Comparison of ENCODE assay signal across 9 cellular contexts in genomic region chr7:21941570-21942224, GRCh38. TPM values are rescaled to one million over a fixed set of nuclear protein-coding genes. Genes with fewer than 3 reads are reported as not detected.
DNase-seq lines count a peak whose midpoint lies in the region; ATAC-seq and TF ChIP-seq lines count a peak whose summit lies in the region.
"Had no signal": no experiment of that assay in that cellular context is flagged by ENCODE, and none has a peak within 500 bp of the region (broad histone marks: within the 10 kb centered on the region; RNA-seq: fewer than 3 reads in every experiment).

No MANE protein-coding gene starts in this region.

- peak overlapping the region; percentile 84 for H4K8ac ChIP-seq in mesenchymal stem cell (ENCODE audit: low read length)

- no peak overlapping the region for H3K23ac ChIP-seq in mesenchymal stem cell (ENCODE audit: low read length in 2 of 2)

- H3K27ac ChIP-seq in mesenchymal stem cell (ENCODE audit: low read length, poor library complexity, severe bottlenecking) (no peak overlapping the region), substantia nigra (ENCODE audit: low read depth, low read length, poor library complexity, severe bottlenecking) (no peak overlapping the region), prostate gland (no peak overlapping the region)
- H3K27ac ChIP-seq: parathyroid adenoma had no signal

- peaks cover 13% of the 10 kb centered on the region for H3K79me1 ChIP-seq in mesenchymal stem cell (replicated peaks; ENCODE audit: low read length, poor library complexity, severe bottlenecking)

- H3K14ac ChIP-seq in mesenchymal stem cell (ENCODE audit: low read length in 2 of 2): no peak overlapping the region

- H3K36me3 ChIP-seq in mesenchymal stem cell (ENCODE audit: control insufficient read depth in 1 of 2, insufficient read depth in 2 of 2, low read depth in 1 of 2, low read length in 2 of 2) (no peaks in the 10 kb centered on the region), prostate gland (no peaks in the 10 kb centered on the region)

- H3K27me3 ChIP-seq in mesenchymal stem cell (ENCODE audit: control insufficient read depth in 1 of 2, insufficient read depth in 1 of 2, low read length in 2 of 2) (no peaks in the 10 kb centered on the region), prostate gland (replicated peaks; ENCODE audit: insufficient read depth) (peaks cover 2% of the 10 kb centered on the region)

- DNase-seq in GM04503 (ENCODE audit: low read depth) (peak; percentile 11), SKM-1 treated with dmso at 0.1 percent for 144 hours (lab: John Stamatoyannopoulos, UW; ENCODE audit: unreplicated experiment) (peak; percentile 75), mesenchymal stem cell (peak; percentile 51), NCI-H1105 (lab: John Stamatoyannopoulos, UW) (no peak), substantia nigra (lab: John Stamatoyannopoulos, UW) (no peak), prostate gland (ENCODE audit: low spot score) (no peak)
- no peak for DNase-seq in activated CD4-positive, CD25-positive, alpha-beta regulatory T cell (lab: John Stamatoyannopoulos, UW)

- no peak overlapping the region for H2AFZ ChIP-seq in mesenchymal stem cell (ENCODE audit: low read depth, low read length)
- H2AFZ ChIP-seq: parathyroid adenoma had no signal

- no peak overlapping the region for H2BK120ac ChIP-seq in mesenchymal stem cell (ENCODE audit: low read depth, low read length)

- H2AK5ac ChIP-seq in mesenchymal stem cell (ENCODE audit: low read length, severe bottlenecking): no peak overlapping the region

- intact Hi-C loops in prostate gland (cut with DNase I): no loop called here

- TF ChIP-seq CTCF in prostate gland (IDR thresholded peaks at IDR 0.05): no peak

- H3K4me2 ChIP-seq in mesenchymal stem cell (ENCODE audit: low read length, poor library complexity, severe bottlenecking): no peak overlapping the region

- no peak overlapping the region for H4K91ac ChIP-seq in mesenchymal stem cell (ENCODE audit: low read length)

- no peak for TF ChIP-seq POLR2A in prostate gland (IDR thresholded peaks at IDR 0.05)

- H3K18ac ChIP-seq in mesenchymal stem cell (ENCODE audit: low read depth in 1 of 2, low read length in 2 of 2): no peak overlapping the region

- peak overlapping the region in 1 of 2 experiments; percentile 29 for H2BK12ac ChIP-seq in mesenchymal stem cell (ENCODE audit: low read length in 2 of 2)

- peak; percentile 14 for ATAC-seq in HG02678 (IDR thresholded peaks at IDR 0.05; ENCODE audit: unreplicated experiment)

- H2BK15ac ChIP-seq in mesenchymal stem cell (ENCODE audit: low read depth, poor library complexity, severe bottlenecking): no peak overlapping the region

- H3K4me3 ChIP-seq in mesenchymal stem cell (ENCODE audit: insufficient read depth in 1 of 2, low read depth in 1 of 2, low read length in 2 of 2): no peak overlapping the region
- no peak overlapping the region for H3K4me3 ChIP-seq in prostate gland

- H3K9me3 ChIP-seq in mesenchymal stem cell (ENCODE audit: control insufficient read depth, low read length) (peaks cover 1% of the 10 kb centered on the region), prostate gland (no peaks in the 10 kb centered on the region)

- WGBS in mesenchymal stem cell: 39% methylated on average over 4 of the region's 4 CpGs
- 60% methylated on average over 4 of the region's 4 CpGs for WGBS in prostate gland

- no peak overlapping the region for H3K9ac ChIP-seq in mesenchymal stem cell (ENCODE audit: low read length)
- H3K9ac ChIP-seq: parathyroid adenoma had no signal

- H3K4ac ChIP-seq in mesenchymal stem cell (ENCODE audit: low read depth in 1 of 2, low read length in 2 of 2): no peak overlapping the region

- H3K4me1 ChIP-seq in mesenchymal stem cell (ENCODE audit: control insufficient read depth, insufficient read depth, low read depth, low read length): peaks cover 24% of the 10 kb centered on the region
- no peaks in the 10 kb centered on the region for H3K4me1 ChIP-seq in prostate gland (replicated peaks)
- H3K4me1 ChIP-seq: parathyroid adenoma had no signal

- no peak overlapping the region for H2BK5ac ChIP-seq in mesenchymal stem cell (ENCODE audit: low read depth, low read length, poor library complexity, severe bottlenecking)

RNA-seq across cellular contexts. Expression of gene CDCA7L, which starts 4.0 kb away (rescaled TPM):
- 25.6 TPM for polyA plus RNA-seq in mesenchymal stem cell (2013, experiment 1 of 2)
- 25.8 TPM for polyA plus RNA-seq in mesenchymal stem cell (2013, experiment 2 of 2)
- 10 to 100 TPM; 17.7 to 47.1 TPM for total RNA-seq in prostate gland

Comparison
In these comparisons a context has a peak if more than half of its experiments do, and no peak if none do; other contexts are left out.
1. DNase-seq: peak in GM04503 (single experiment), SKM-1 treated with dmso at 0.1 percent for 144 hours (single experiment) and mesenchymal stem cell (single experiment); none in activated CD4-positive, CD25-positive, alpha-beta regulatory T cell (0 of 4), NCI-H1105 (single experiment), substantia nigra (0 of 49) and prostate gland (single experiment).